Comparison of ENCODE assay signal across 13 cellular contexts in genomic region chr1:19462781-19463180, GRCh38. TPM values are rescaled to one million over a fixed set of nuclear protein-coding genes. Genes with fewer than 3 reads are reported as not detected.
DNase-seq lines count a peak whose midpoint lies in the region; FAIRE-seq and TF ChIP-seq lines count a peak whose summit lies in the region.
"Had no signal": no experiment of that assay in that cellular context is flagged by ENCODE, and none has a peak within 500 bp of the region (broad histone marks: within the 10 kb centered on the region; RNA-seq: fewer than 3 reads in every experiment).

No MANE protein-coding gene starts in this region.

- WGBS in spleen, 5 donors, result 69 to 80% (median 74%) methylated on average over 4 of the region's 4 CpGs

- no peak for TF ChIP-seq POLR2A in spleen (IDR thresholded peaks at IDR 0.05)

- intact Hi-C loops in activated CD4-positive, alpha-beta T cell treated with anti-CD3 and anti-CD28 coated beads, Interleukin-2, amount 10 ng/mL, durations not matched to agents 24 days and 14 days (cut with micrococcal nuclease), result no loop called here
- intact Hi-C loops in OCI-LY7 (cut with micrococcal nuclease; ENCODE audit: unreplicated experiment) (loop anchor here (1.0 kb wide), 1 partner anchor 21 kb away; no protein-coding TSS in a partner anchor), spleen (cut with DNase I; ENCODE audit: low total_unique reads) (no loop called here)

- peaks cover 26% of the 10 kb centered on the region for H3K36me3 Mint-ChIP-seq in activated CD4-positive, alpha-beta T cell treated with anti-CD3 and anti-CD28 coated beads, Interleukin-2, amount 10 ng/mL, durations not matched to agents 24 days and 14 days (ENCODE audit: low read depth)

- H3K27me3 ChIP-seq in effector memory CD4-positive, alpha-beta T cell (replicated peaks; ENCODE audit: control insufficient read depth, insufficient read depth, low read length, poor library complexity, severe bottlenecking), result no peaks in the 10 kb centered on the region
- no peaks in the 10 kb centered on the region for H3K27me3 ChIP-seq in spleen (replicated peaks in 1 of 7)
- H3K27me3 ChIP-seq: tibial artery had no signal

- FAIRE-seq in RCC 7860 (lab: Jason Lieb, UNC), result no peak
- FAIRE-seq: bronchial epithelial cell had no signal

- H3K4me1 Mint-ChIP-seq in activated CD4-positive, alpha-beta T cell treated with anti-CD3 and anti-CD28 coated beads, Interleukin-2, amount 10 ng/mL, durations not matched to agents 24 days and 14 days, result peaks cover 74% of the 10 kb centered on the region

- H4K20me1 ChIP-seq in OCI-LY7 (ENCODE audit: insufficient read depth, low read length), result peaks cover 28% of the 10 kb centered on the region

- H3K4me3 Mint-ChIP-seq in activated CD4-positive, alpha-beta T cell treated with anti-CD3 and anti-CD28 coated beads, Interleukin-2, amount 10 ng/mL, durations not matched to agents 24 days and 14 days, result peak overlapping the region; percentile 68

- POLR2A ChIA-PET in OCI-LY7 (lab: Charles Lee), result no interaction called here

- H3K27ac Mint-ChIP-seq in activated CD4-positive, alpha-beta T cell treated with anti-CD3 and anti-CD28 coated beads, Interleukin-2, amount 10 ng/mL, durations not matched to agents 24 days and 14 days, result peak overlapping the region; percentile 82

- DNase-seq in activated CD4-positive, alpha-beta T cell treated with anti-CD3 and anti-CD28 coated beads, Interleukin-2, amount 10 ng/mL, durations not matched to agents 24 days and 14 days, result no peak
- DNase-seq in activated CD4-positive, alpha-beta T cell treated with anti-CD3 and anti-CD28 coated beads for 4 hours, result no peak
- DNase-seq in OCI-LY7 (ENCODE audit: low spot score) (no peak), spleen (no peak), HuH-7.5 (ENCODE audit: low spot score) (no peak), NCI-H1417 treated with DMSO at 0.1 percent for 48 hours (lab: John Stamatoyannopoulos, UW) (no peak), RCC 7860 (ENCODE audit: low spot score) (no peak)
- DNase-seq in effector memory CD4-positive, alpha-beta T cell, result no peak
- DNase-seq: DMS153, midbrain, NCI-H1930, tibial artery had no signal

- no peak overlapping the region for H3K4me3 ChIP-seq in OCI-LY7 (ENCODE audit: low read depth, low read length, poor library complexity, severe bottlenecking)
- H3K4me3 ChIP-seq in effector memory CD4-positive, alpha-beta T cell (ENCODE audit: insufficient read depth, low read depth, low read length, poor library complexity, severe bottlenecking), result peak overlapping the region; percentile 29
- H3K4me3 ChIP-seq in spleen, result peak overlapping the region in 1 of 8 donors; percentile 49
- H3K4me3 ChIP-seq: tibial artery had no signal

- H2AFZ ChIP-seq in OCI-LY7 (ENCODE audit: low read length), result no peak overlapping the region

- peaks cover 13% of the 10 kb centered on the region for H3K4me1 ChIP-seq in OCI-LY7 (ENCODE audit: insufficient read depth, low read length, poor library complexity, severe bottlenecking)
- H3K4me1 ChIP-seq in effector memory CD4-positive, alpha-beta T cell (ENCODE audit: control insufficient read depth, insufficient read depth, low read length, poor library complexity, severe bottlenecking), result peaks cover 91% of the 10 kb centered on the region
- peaks cover 56 to 100% (median 98%) of the 10 kb centered on the region in 6 donors for H3K4me1 ChIP-seq in spleen

- no peaks in the 10 kb centered on the region for H3K9me2 ChIP-seq in OCI-LY7 (ENCODE audit: insufficient read depth, low read length)

- CTCF ChIA-PET in OCI-LY7 (lab: Charles Lee; ENCODE audit: unreplicated experiment), result no interaction called here

- no peaks in the 10 kb centered on the region for H3K9me3 Mint-ChIP-seq in activated CD4-positive, alpha-beta T cell treated with anti-CD3 and anti-CD28 coated beads, Interleukin-2, amount 10 ng/mL, durations not matched to agents 24 days and 14 days

- H3K36me3 ChIP-seq in OCI-LY7 (ENCODE audit: insufficient read depth, low read length), result peaks cover 16% of the 10 kb centered on the region
- H3K36me3 ChIP-seq in effector memory CD4-positive, alpha-beta T cell (ENCODE audit: control insufficient read depth, insufficient read depth, low read length), result no peaks in the 10 kb centered on the region
- H3K36me3 ChIP-seq in spleen, result peaks cover 0 to 34% (median 0%) of the 10 kb centered on the region in 6 donors
- H3K36me3 ChIP-seq: tibial artery had no signal

- H3K27ac ChIP-seq in OCI-LY7 (ENCODE audit: low read depth, low read length, poor library complexity, severe bottlenecking), result no peak overlapping the region
- peak overlapping the region; percentile 68 for H3K27ac ChIP-seq in effector memory CD4-positive, alpha-beta T cell (ENCODE audit: insufficient read depth, low read length, poor library complexity, severe bottlenecking)
- peak overlapping the region; percentile 64 to 94 (median 85) for H3K27ac ChIP-seq in spleen
- H3K27ac ChIP-seq: tibial artery had no signal

- H3K79me2 ChIP-seq in OCI-LY7 (ENCODE audit: insufficient read depth, low read depth, low read length), result peaks cover 31% of the 10 kb centered on the region

- no TSS peak for BruUV-seq in OCI-LY7 (replicated peaks; lab: Mats Ljungman, UMichigan)

- peak overlapping the region; percentile 34 for H3K4me2 ChIP-seq in OCI-LY7 (ENCODE audit: low read length)

- H3K9me3 ChIP-seq in OCI-LY7 (ENCODE audit: low read length) (no peaks in the 10 kb centered on the region), spleen (no peaks in the 10 kb centered on the region)
- no peaks in the 10 kb centered on the region for H3K9me3 ChIP-seq in effector memory CD4-positive, alpha-beta T cell (ENCODE audit: control insufficient read depth, low read length)
- H3K9me3 ChIP-seq: tibial artery had no signal

- TF ChIP-seq CTCF in OCI-LY7 (conservative IDR thresholded peaks at IDR 0.05; ENCODE audit: low read length), result no peak
- no peak for TF ChIP-seq CTCF in spleen (IDR thresholded peaks at IDR 0.05 in 8 of 11, conservative IDR thresholded peaks at IDR 0.05 in 3 of 11)

- no peaks in the 10 kb centered on the region for H3K27me3 Mint-ChIP-seq in activated CD4-positive, alpha-beta T cell treated with anti-CD3 and anti-CD28 coated beads, Interleukin-2, amount 10 ng/mL, durations not matched to agents 24 days and 14 days

RNA-seq across cellular contexts. Expression of gene CAPZB, which starts 22.6 kb away (rescaled TPM):
- total RNA-seq in activated CD4-positive, alpha-beta T cell treated with anti-CD3 and anti-CD28 coated beads, Interleukin-2, amount 10 ng/mL, durations not matched to agents 24 days and 14 days, result 291 and 297 TPM in 2 replicates
- 56.1 and 61.3 TPM in 2 replicates for total RNA-seq in OCI-LY7 (2014; rRNA removed; shearing (Covaris generic))
- 187 and 190 TPM in 2 replicates for total RNA-seq in OCI-LY7 (2022)
- 100 to 1,000 TPM; 139 to 386 (median 302) TPM for total RNA-seq in spleen
- polyA plus RNA-seq in spleen, result 100 to 1,000 TPM; 221 to 281 (median 274) TPM
